ENCODE assay signal across 1 cellular context in the genomic region with DNA sequence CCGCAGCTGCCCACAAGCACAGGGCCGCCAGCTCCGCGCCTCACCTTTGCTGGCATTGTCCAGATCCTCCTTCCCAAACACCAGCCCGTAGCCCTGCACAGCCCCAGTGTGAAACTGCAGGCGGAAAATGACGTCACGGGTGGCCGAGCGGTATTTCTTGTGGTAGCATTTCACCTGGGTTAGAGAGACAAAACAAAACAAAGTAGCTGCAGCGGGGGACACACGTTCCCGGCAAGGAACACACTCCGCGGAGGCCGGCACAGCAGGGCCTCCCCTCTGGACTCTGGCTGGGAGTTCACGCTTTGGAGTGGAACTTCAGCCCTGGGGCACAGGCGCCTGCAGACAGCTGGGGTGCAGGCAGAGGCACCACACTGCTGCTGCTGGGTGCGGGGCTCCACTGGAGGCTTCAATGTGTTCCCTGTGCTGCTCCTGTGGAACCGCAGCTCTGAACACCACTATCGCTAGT.
A peak's percentile ranks its signal among the peaks of the same experiment; 100 is the strongest.
TF ChIP-seq lines count a peak whose summit lies in the region.

No MANE protein-coding gene starts in this region.

TF ChIP-seq in K562, 482 proteins besides CTCF, POLR2A, EP300 and RAD21 (continued from another document):
- TF ChIP-seq, protein P1, sequence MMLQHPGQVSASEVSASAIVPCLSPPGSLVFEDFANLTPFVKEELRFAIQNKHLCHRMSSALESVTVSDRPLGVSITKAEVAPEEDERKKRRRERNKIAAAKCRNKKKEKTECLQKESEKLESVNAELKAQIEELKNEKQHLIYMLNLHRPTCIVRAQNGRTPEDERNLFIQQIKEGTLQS (IDR thresholded peaks at IDR 0.05): peak; percentile 38; the same call in 1 of the 2 replicates
- TF ChIP-seq, protein P1 (CRISPR knock-in tag; conservative IDR thresholded peaks at IDR 0.05): no peak
- TF ChIP-seq ATF1 (CRISPR knock-in tag; IDR thresholded peaks at IDR 0.05) (no peak), ATF1 (tag; IDR thresholded peaks at IDR 0.05) (peak; percentile 44; the same call in 1 of the 2 replicates)
